Comparison of ENCODE assay signal across 37 cellular contexts in genomic region chr1:193144361-193144938, GRCh38. TPM values are rescaled to one million over a fixed set of nuclear protein-coding genes. Genes with fewer than 3 reads are reported as not detected.
"Had no signal": no experiment of that assay in that cellular context is flagged by ENCODE, and none has a peak within 500 bp of the region (broad histone marks: within the 10 kb centered on the region; RNA-seq: fewer than 3 reads in every experiment).

No MANE protein-coding gene starts in this region.

- H3K27ac Mint-ChIP-seq: activated B cell treated with CpG ODN at 0.5 μM for 24 hours; activated CD8-positive, alpha-beta memory T cell treated with anti-CD3 and anti-CD28 coated beads, Interleukin-2, amount 10 ng/mL, durations not matched to agents 7 days and 5 days; activated CD8-positive, alpha-beta T cell treated with anti-CD3 and anti-CD28 coated beads for 36 hours; activated naive CD4-positive, alpha-beta T cell treated with anti-CD3 and anti-CD28 coated beads for 36 hours; activated naive CD4-positive, alpha-beta T cell treated with anti-CD3 and anti-CD28 coated beads, Interleukin-2, amount 50 U/mL, for 24 hours; activated naive CD8-positive, alpha-beta T cell treated with anti-CD3 and anti-CD28 coated beads for 36 hours; activated naive CD8-positive, alpha-beta T cell treated with anti-CD3 and anti-CD28 coated beads, Interleukin-2, amount 50 U/mL, for 24 hours; activated T-helper 1 cell treated with anti-CD3 and anti-CD28 coated beads, Interleukin-12 subunit alpha, Interleukin-12 subunit beta, Interleukin-2, Interleukin-4 antibody, amounts not matched to agents 30 ng/mL and 10 ng/mL and 1 ng/mL, durations not matched to agents 14 hours and 24 hours and 36 hours; activated T-helper 2 cell treated with anti-CD3 and anti-CD28 coated beads, Interferon-gamma antibody, Interleukin-2, Interleukin-4, amounts not matched to agents 10 μg/mL and 5 μg/mL and 100 μg/mL, durations not matched to agents 14 hours and 24 hours and 36 hours; dendritic cell treated with granulocyte-macrophage colony-stimulating factor and Interleukin-4, amounts not matched to agents 40 ng/mL and 50 ng/mL, for 4 days; endodermal cell; T-helper 17 cell; T-helper 2 cell treated with Interferon-gamma antibody and Interleukin-4, amounts not matched to agents 5 μg/mL and 100 μg/mL, for 36 hours had no signal

- H3K4me1 ChIP-seq: body of pancreas had no signal

- H3K9me3 ChIP-seq: adrenal gland, body of pancreas had no signal

- H3K27me3 ChIP-seq: adrenal gland, body of pancreas, dorsolateral prefrontal cortex had no signal

- H3K27me3 Mint-ChIP-seq: activated B cell treated with CpG ODN at 0.5 μM for 24 hours; activated CD8-positive, alpha-beta memory T cell treated with anti-CD3 and anti-CD28 coated beads, Interleukin-2, amount 10 ng/mL, durations not matched to agents 7 days and 5 days; activated CD8-positive, alpha-beta T cell treated with anti-CD3 and anti-CD28 coated beads for 36 hours; activated naive CD4-positive, alpha-beta T cell treated with anti-CD3 and anti-CD28 coated beads, Interleukin-2, amount 50 U/mL, for 24 hours; activated naive CD8-positive, alpha-beta T cell treated with anti-CD3 and anti-CD28 coated beads for 36 hours; activated naive CD8-positive, alpha-beta T cell treated with anti-CD3 and anti-CD28 coated beads, Interleukin-2, amount 50 U/mL, for 24 hours; dendritic cell treated with granulocyte-macrophage colony-stimulating factor and Interleukin-4, amounts not matched to agents 40 ng/mL and 50 ng/mL, for 4 days; T-helper 17 cell had no signal

- ATAC-seq: activated CD4-positive, CD25-positive, alpha-beta regulatory T cell treated with anti-CD3 and anti-CD28 coated beads, Interleukin-2, amount 50 U/mL, for 24 hours; activated CD8-positive, alpha-beta memory T cell treated with anti-CD3 and anti-CD28 coated beads, Interleukin-2, amount 10 ng/mL, durations not matched to agents 7 days and 5 days; activated CD8-positive, alpha-beta T cell treated with anti-CD3 and anti-CD28 coated beads for 36 hours; activated naive CD8-positive, alpha-beta T cell treated with anti-CD3 and anti-CD28 coated beads, Interleukin-2, amount 50 U/mL, for 24 hours; body of pancreas; esophagus mucosa; T-helper 17 cell had no signal

- H3K9me3 Mint-ChIP-seq: activated B cell treated with CpG ODN at 0.5 μM for 24 hours; activated CD8-positive, alpha-beta T cell treated with anti-CD3 and anti-CD28 coated beads for 36 hours; activated naive CD4-positive, alpha-beta T cell treated with anti-CD3 and anti-CD28 coated beads for 36 hours; activated naive CD4-positive, alpha-beta T cell treated with anti-CD3 and anti-CD28 coated beads, Interleukin-2, amount 50 U/mL, for 24 hours; activated naive CD8-positive, alpha-beta T cell treated with anti-CD3 and anti-CD28 coated beads for 36 hours; activated naive CD8-positive, alpha-beta T cell treated with anti-CD3 and anti-CD28 coated beads, Interleukin-2, amount 50 U/mL, for 24 hours; activated T-helper 1 cell treated with anti-CD3 and anti-CD28 coated beads, Interleukin-12 subunit alpha, Interleukin-12 subunit beta, Interleukin-2, Interleukin-4 antibody, amounts not matched to agents 30 ng/mL and 10 ng/mL and 1 ng/mL, durations not matched to agents 14 hours and 24 hours and 36 hours; activated T-helper 2 cell treated with anti-CD3 and anti-CD28 coated beads, Interferon-gamma antibody, Interleukin-2, Interleukin-4, amounts not matched to agents 10 μg/mL and 5 μg/mL and 100 μg/mL, durations not matched to agents 14 hours and 24 hours and 36 hours; dendritic cell treated with granulocyte-macrophage colony-stimulating factor and Interleukin-4, amounts not matched to agents 40 ng/mL and 50 ng/mL, for 4 days; endodermal cell; T-helper 2 cell treated with Interferon-gamma antibody and Interleukin-4, amounts not matched to agents 5 μg/mL and 100 μg/mL, for 36 hours had no signal

- H3K27ac ChIP-seq: adrenal gland, body of pancreas, coronary artery, dorsolateral prefrontal cortex, WERI-Rb-1 had no signal

- DNase-seq: activated B cell treated with CpG ODN at 0.5 μM for 24 hours; activated CD4-positive, alpha-beta T cell treated with anti-CD3 and anti-CD28 coated beads for 48 hours; activated CD4-positive, alpha-beta T cell treated with anti-CD3 and anti-CD28 coated beads, Interleukin-2, amount 50 U/mL, for 1 hour; activated CD4-positive, alpha-beta T cell treated with anti-CD3 and anti-CD28 coated beads, Interleukin-2, amount 50 U/mL, for 48 hours; activated CD8-positive, alpha-beta memory T cell treated with anti-CD3 and anti-CD28 coated beads, Interleukin-2, amount 10 ng/mL, durations not matched to agents 7 days and 5 days; activated CD8-positive, alpha-beta memory T cell treated with anti-CD3 and anti-CD28 coated beads, Interleukin-2, amount 50 U/mL, for 4 hours; activated CD8-positive, alpha-beta T cell treated with anti-CD3 and anti-CD28 coated beads for 36 hours; activated effector memory CD4-positive, alpha-beta T cell treated with anti-CD3 and anti-CD28 coated beads, Interleukin-2, amount 50 U/mL, for 16 hours; activated naive CD4-positive, alpha-beta T cell treated with anti-CD3 and anti-CD28 coated beads for 36 hours; activated naive CD8-positive, alpha-beta T cell treated with anti-CD3 and anti-CD28 coated beads for 36 hours; activated naive CD8-positive, alpha-beta T cell treated with anti-CD3 and anti-CD28 coated beads, Interleukin-2, amount 50 U/mL, for 24 hours; activated T-cell treated with anti-CD3 and anti-CD28 coated beads, Interleukin-2, amount 50 U/mL, for 1 hour; activated T-cell treated with anti-CD3 and anti-CD28 coated beads, Interleukin-2, amount 50 U/mL, for 48 hours; adrenal gland; amygdala; aorta; body of pancreas; caudate nucleus; dorsolateral prefrontal cortex; effector memory CD4-positive, alpha-beta T cell; endodermal cell; foreskin fibroblast; head of caudate nucleus; T-helper 1 cell; T-helper 17 cell; T1000; WERI-Rb-1 had no signal

- H3K4me1 Mint-ChIP-seq: activated B cell treated with CpG ODN at 0.5 μM for 24 hours, endodermal cell had no signal

- H3K4me3 Mint-ChIP-seq: activated B cell treated with CpG ODN at 0.5 μM for 24 hours; activated CD8-positive, alpha-beta memory T cell treated with anti-CD3 and anti-CD28 coated beads, Interleukin-2, amount 10 ng/mL, durations not matched to agents 7 days and 5 days; activated CD8-positive, alpha-beta T cell treated with anti-CD3 and anti-CD28 coated beads for 36 hours; activated naive CD4-positive, alpha-beta T cell treated with anti-CD3 and anti-CD28 coated beads for 36 hours; activated naive CD4-positive, alpha-beta T cell treated with anti-CD3 and anti-CD28 coated beads, Interleukin-2, amount 50 U/mL, for 24 hours; activated naive CD8-positive, alpha-beta T cell treated with anti-CD3 and anti-CD28 coated beads for 36 hours; activated naive CD8-positive, alpha-beta T cell treated with anti-CD3 and anti-CD28 coated beads, Interleukin-2, amount 50 U/mL, for 24 hours; activated T-helper 1 cell treated with anti-CD3 and anti-CD28 coated beads, Interleukin-12 subunit alpha, Interleukin-12 subunit beta, Interleukin-2, Interleukin-4 antibody, amounts not matched to agents 30 ng/mL and 10 ng/mL and 1 ng/mL, durations not matched to agents 14 hours and 24 hours and 36 hours; dendritic cell treated with granulocyte-macrophage colony-stimulating factor and Interleukin-4, amounts not matched to agents 40 ng/mL and 50 ng/mL, for 4 days; endodermal cell; T-helper 17 cell; T-helper 2 cell treated with Interferon-gamma antibody and Interleukin-4, amounts not matched to agents 5 μg/mL and 100 μg/mL, for 36 hours had no signal

- H3K4me3 ChIP-seq: adrenal gland, body of pancreas, coronary artery, dorsolateral prefrontal cortex had no signal

- FAIRE-seq: frontal cortex had no signal

RNA-seq across cellular contexts. Expression of gene B3GALT2, which starts 42.0 kb away (rescaled TPM):
- total RNA-seq: activated B cell treated with CpG ODN at 0.5 μM for 24 hours; activated naive CD4-positive, alpha-beta T cell treated with anti-CD3 and anti-CD28 coated beads for 36 hours; activated naive CD8-positive, alpha-beta T cell treated with anti-CD3 and anti-CD28 coated beads for 36 hours; activated T-helper 2 cell treated with anti-CD3 and anti-CD28 coated beads, Interferon-gamma antibody, Interleukin-2, Interleukin-4, amounts not matched to agents 10 μg/mL and 5 μg/mL and 100 μg/mL, durations not matched to agents 14 hours and 24 hours and 36 hours; endodermal cell; epithelial cell of proximal tubule had no signal
